In the genomic region with DNA sequence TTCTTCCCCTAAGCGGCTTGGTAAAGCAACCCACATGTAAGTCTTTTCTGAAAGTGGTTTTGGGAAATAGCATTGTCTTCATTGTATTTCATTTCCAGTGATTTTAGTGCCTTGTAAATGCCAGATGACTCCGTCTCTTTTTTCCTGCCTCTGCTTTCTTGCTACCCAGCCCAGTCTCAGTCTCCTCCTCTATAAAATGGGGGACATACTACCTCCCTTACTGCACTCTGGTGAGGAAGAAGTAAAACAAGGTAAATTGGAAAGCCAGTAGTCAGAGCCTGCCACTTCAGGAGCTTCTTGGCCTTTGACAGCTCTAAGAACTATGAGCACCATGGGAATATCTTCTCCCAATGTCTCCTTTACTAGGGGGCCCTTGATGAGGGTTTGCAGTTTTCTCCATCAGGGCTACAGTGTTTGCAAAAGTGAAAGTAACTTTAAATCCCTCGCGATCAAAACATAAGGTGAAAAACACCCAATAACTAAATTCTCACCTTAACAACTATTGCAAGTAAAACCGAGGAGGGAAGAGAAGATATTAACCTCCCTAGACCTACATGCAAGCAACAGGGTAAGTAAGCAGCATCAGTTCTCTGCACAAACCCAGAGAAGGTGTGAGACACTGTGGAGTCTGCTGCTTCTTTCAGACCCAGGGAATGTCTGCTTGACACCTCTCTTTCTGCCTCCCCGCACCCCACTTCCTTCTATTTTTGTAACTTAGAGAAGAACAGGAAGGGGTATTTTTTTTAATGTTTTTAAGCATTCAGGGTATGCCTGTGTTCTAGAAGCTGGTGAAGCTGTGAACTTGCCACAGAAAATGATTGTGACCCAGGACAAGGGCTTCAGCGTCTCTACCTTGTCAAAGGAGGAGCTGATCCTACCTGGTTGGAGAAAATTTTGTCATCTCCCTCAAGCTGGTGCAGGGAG, we compare ENCODE assay signal across 11 cellular contexts.
A peak's percentile ranks its signal among the peaks of the same experiment; 100 is the strongest.
DNase-seq lines count a peak whose midpoint lies in the region; FAIRE-seq and TF ChIP-seq lines count a peak whose summit lies in the region.
"Had no signal": no experiment of that assay in that cellular context is flagged by ENCODE, and none has a peak within 500 bp of the region (broad histone marks: within the 10 kb centered on the region; RNA-seq: fewer than 3 reads in every experiment).

No MANE protein-coding gene starts in this region.

- H3K36me3 Mint-ChIP-seq in IgD-negative memory B cell (no peaks in the 10 kb centered on the region), progenitor cell of endocrine pancreas (ENCODE audit: insufficient read depth) (no peaks in the 10 kb centered on the region)
- H3K36me3 Mint-ChIP-seq: WTC11 had no signal

- H3K9me3 ChIP-seq in small intestine (ENCODE audit: control insufficient read depth, low read depth), result no peaks in the 10 kb centered on the region

- no peaks in the 10 kb centered on the region for H3K4me1 ChIP-seq in small intestine (ENCODE audit: control insufficient read depth in 2 of 2, insufficient read depth in 1 of 2, low read depth in 1 of 2, low read length in 1 of 2)

- H3K4me1 Mint-ChIP-seq in IgD-negative memory B cell (peaks cover 10 to 26% (median 18%) of the 10 kb centered on the region in 3 donors), progenitor cell of endocrine pancreas (ENCODE audit: low read depth) (peaks cover 6% of the 10 kb centered on the region)

- FAIRE-seq in GM19239 (lab: Jason Lieb, UNC) (peak; percentile 28), small intestine (lab: Jason Lieb, UNC) (no peak)

- peak overlapping the region in 1 of 2 donors; percentile 73 for H3K27ac ChIP-seq in small intestine (ENCODE audit: low read depth in 1 of 2, low read length in 1 of 2)
- H3K27ac ChIP-seq: epithelial cell of prostate had no signal

- H3K9me3 Mint-ChIP-seq in IgD-negative memory B cell (no peaks in the 10 kb centered on the region), progenitor cell of endocrine pancreas (ENCODE audit: low read depth) (no peaks in the 10 kb centered on the region)
- H3K9me3 Mint-ChIP-seq: WTC11 had no signal

- H3K27me3 ChIP-seq in small intestine (ENCODE audit: control insufficient read depth in 2 of 2, insufficient read depth in 2 of 2, low read length in 2 of 2), result peaks cover 0 to 2% of the 10 kb centered on the region in 2 donors

- H3K4me3 Mint-ChIP-seq in IgD-negative memory B cell (peak overlapping the region; percentile 68 to 92 (median 81)), progenitor cell of endocrine pancreas (ENCODE audit: low read depth) (no peak overlapping the region)
- H3K4me3 Mint-ChIP-seq: WTC11 had no signal

- TF ChIP-seq CTCF in progenitor cell of endocrine pancreas (IDR thresholded peaks at IDR 0.05; ENCODE audit: unreplicated experiment), result no peak

- no peaks in the 10 kb centered on the region for H3K36me3 ChIP-seq in small intestine (ENCODE audit: control insufficient read depth in 2 of 2, insufficient read depth in 2 of 2, low read length in 2 of 2)

- no peak for TF ChIP-seq POLR2A in erythroblast (IDR thresholded peaks at IDR 0.05; ENCODE audit: low read length)

- H3K27me3 Mint-ChIP-seq in IgD-negative memory B cell (no peaks in the 10 kb centered on the region), progenitor cell of endocrine pancreas (peaks cover 13% of the 10 kb centered on the region)

- peak overlapping the region in 1 of 2 donors; percentile 41 for H3K4me3 ChIP-seq in small intestine (ENCODE audit: low read depth in 1 of 2, low read length in 2 of 2)
- H3K4me3 ChIP-seq: lung had no signal

- 33 to 40% (median 37%) methylated on average over 7 of the region's 7 CpGs for WGBS in small intestine, 3 donors

- H3K27ac Mint-ChIP-seq in IgD-negative memory B cell (peak overlapping the region in 1 of 3 donors; percentile 68), progenitor cell of endocrine pancreas (no peak overlapping the region)
- H3K27ac Mint-ChIP-seq: WTC11 had no signal

- DNase-seq in GM19239 (ENCODE audit: insufficient read length, low spot score) (no peak), activated T-cell treated with anti-CD3 and anti-CD28 coated beads for 4 hours (peak; percentile 23), small intestine (peak; percentile 56), progenitor cell of endocrine pancreas (ENCODE audit: low spot score, unreplicated experiment) (no peak), C1 segment of cervical spinal cord (lab: John Stamatoyannopoulos, UW) (no peak), erythroblast (lab: John Stamatoyannopoulos, UW) (no peak), COR-L47 (lab: John Stamatoyannopoulos, UW) (no peak)

Comparison
In these comparisons a context has a peak if more than half of its experiments do, and no peak if none do; other contexts are left out.
1. DNase-seq: peak in activated T-cell treated with anti-CD3 and anti-CD28 coated beads for 4 hours (single experiment) and small intestine (single experiment); none in GM19239 (single experiment), progenitor cell of endocrine pancreas (single experiment), C1 segment of cervical spinal cord (0 of 14), erythroblast (0 of 2) and COR-L47 (single experiment).